ENCODE assay signal across 23 cellular contexts in genomic region chrX:54171527-54171926, GRCh38.
DNase-seq lines count a peak whose midpoint lies in the region; ATAC-seq and TF ChIP-seq lines count a peak whose summit lies in the region.
"Had no signal": no experiment of that assay in that cellular context is flagged by ENCODE, and none has a peak within 500 bp of the region (broad histone marks: within the 10 kb centered on the region; RNA-seq: fewer than 3 reads in every experiment).

No MANE protein-coding gene starts in this region.

- DNase-seq in EL, result peak; percentile 20
- DNase-seq in foreskin fibroblast, result peak; percentile 33 to 64
- no peak for DNase-seq in NCI-H1048 (lab: John Stamatoyannopoulos, UW)
- DNase-seq in NCI-H1417 treated with DMSO at 0.1 percent for 48 hours (lab: John Stamatoyannopoulos, UW), result no peak
- DNase-seq in nephron progenitor cell, result no peak
- DNase-seq: activated CD8-positive, alpha-beta memory T cell treated with anti-CD3 and anti-CD28 coated beads, Interleukin-2, amount 50 U/mL, for 4 hours; activated effector memory CD4-positive, alpha-beta T cell treated with anti-CD3 and anti-CD28 coated beads, Interleukin-2, amount 50 U/mL, for 16 hours; AML-193; brain microvascular endothelial cell; CD8-positive, alpha-beta memory T cell; colonic mucosa; foreskin keratinocyte; hippocampal formation; NCI-H1105 treated with DMSO at 0.1 percent for 48 hours; NCI-H2081; NK-92 treated with Interleukin-12 subunit alpha and Interleukin-12 subunit beta, amount 100 ng/mL, for 24 hours; Peyer's patch; WERI-Rb-1 had no signal

- H3K4me1 ChIP-seq in ACC112 (ENCODE audit: control insufficient read depth, insufficient read depth, low read length, unreplicated experiment), result peaks cover 11% of the 10 kb centered on the region
- H3K4me1 ChIP-seq: colonic mucosa, foreskin keratinocyte, Peyer's patch, suprapubic skin had no signal

- peaks cover 30% of the 10 kb centered on the region for H3K79me2 ChIP-seq in ACC112 (ENCODE audit: control insufficient read depth, insufficient read depth, low read length, unreplicated experiment)

- no peaks in the 10 kb centered on the region for H3K27me3 ChIP-seq in ACC112 (ENCODE audit: insufficient read depth, low read length)
- H3K27me3 ChIP-seq: brain microvascular endothelial cell, colonic mucosa, foreskin keratinocyte, Peyer's patch, suprapubic skin had no signal

- TF ChIP-seq CTCF in foreskin fibroblast (IDR thresholded peaks at IDR 0.05; ENCODE audit: low read depth, low read length), result no peak
- TF ChIP-seq CTCF in nephron progenitor cell (IDR thresholded peaks at IDR 0.05), result no peak

- H3K36me3 Mint-ChIP-seq in nephron progenitor cell (ENCODE audit: low read depth), result peaks cover 43% of the 10 kb centered on the region

- no peak overlapping the region for H2AFZ ChIP-seq in ACC112 (ENCODE audit: low read length, unreplicated experiment)

- ATAC-seq in SK-N-SH treated with all-trans-retinoic acid at 6 μM for 48 hours, result peak; percentile 60
- ATAC-seq in GM21381 (IDR thresholded peaks at IDR 0.05; ENCODE audit: unreplicated experiment), result no peak
- ATAC-seq: foreskin keratinocyte had no signal

- H3K4me3 Mint-ChIP-seq in nephron progenitor cell, result no peak overlapping the region
- H3K4me3 Mint-ChIP-seq: CD8-positive, alpha-beta memory T cell had no signal

- H3K27ac Mint-ChIP-seq in nephron progenitor cell, result no peak overlapping the region
- H3K27ac Mint-ChIP-seq: progenitor cell of endocrine pancreas had no signal

- peak overlapping the region; percentile 69 for H3K27ac ChIP-seq in ACC112 (ENCODE audit: low read depth, low read length)
- H3K27ac ChIP-seq: brain microvascular endothelial cell, colonic mucosa, foreskin keratinocyte, Peyer's patch, suprapubic skin, WERI-Rb-1 had no signal

- peaks cover 29% of the 10 kb centered on the region for H3K9me3 Mint-ChIP-seq in nephron progenitor cell
- H3K9me3 Mint-ChIP-seq: CD8-positive, alpha-beta memory T cell had no signal

- no peaks in the 10 kb centered on the region for H3K4me1 Mint-ChIP-seq in nephron progenitor cell

- H3K36me3 ChIP-seq in ACC112 (ENCODE audit: insufficient read depth, low read length), result no peaks in the 10 kb centered on the region
- H3K36me3 ChIP-seq: brain microvascular endothelial cell, colonic mucosa, Peyer's patch, suprapubic skin, WERI-Rb-1 had no signal

- peak overlapping the region; percentile 37; the same call in 1 of the 2 replicates for H3K4me3 ChIP-seq in ACC112 (ENCODE audit: low read depth, low read length)
- H3K4me3 ChIP-seq in foreskin fibroblast (ENCODE audit: low read depth in 1 of 2, low read length in 2 of 2), result no peak overlapping the region
- H3K4me3 ChIP-seq: colonic mucosa, Peyer's patch, suprapubic skin had no signal

- H3K27me3 Mint-ChIP-seq in nephron progenitor cell (ENCODE audit: low read depth, poor library complexity), result peaks cover 2% of the 10 kb centered on the region
- H3K27me3 Mint-ChIP-seq: CD8-positive, alpha-beta memory T cell; progenitor cell of endocrine pancreas had no signal

TF ChIP-seq in SK-N-SH treated with all-trans-retinoic acid at 6 μM for 48 hours, 23 proteins besides CTCF, POLR2A, EP300 and RAD21:
- TF ChIP-seq ESRRG (CRISPR knock-in tag; IDR thresholded peaks at IDR 0.05), result no peak
- TF ChIP-seq TCF4 (CRISPR knock-in tag; IDR thresholded peaks at IDR 0.05; ENCODE audit: borderline replicate concordance), result no peak
- TF ChIP-seq ARNTL (CRISPR knock-in tag; IDR thresholded peaks at IDR 0.05; ENCODE audit: borderline replicate concordance, low read depth), result no peak
- TF ChIP-seq PPARA (CRISPR knock-in tag; IDR thresholded peaks at IDR 0.05; ENCODE audit: borderline replicate concordance), result no peak
- TF ChIP-seq TOX (CRISPR knock-in tag; IDR thresholded peaks at IDR 0.05; ENCODE audit: borderline replicate concordance), result no peak
- TF ChIP-seq BACH2 (CRISPR knock-in tag; IDR thresholded peaks at IDR 0.05; ENCODE audit: borderline replicate concordance), result no peak
- no peak for TF ChIP-seq CSDC2 (CRISPR knock-in tag; IDR thresholded peaks at IDR 0.05)
- TF ChIP-seq SNAI2 (CRISPR knock-in tag; IDR thresholded peaks at IDR 0.05), result no peak
- TF ChIP-seq RARB (CRISPR knock-in tag; IDR thresholded peaks at IDR 0.05), result no peak
- TF ChIP-seq ZNF565 (CRISPR knock-in tag; conservative IDR thresholded peaks at IDR 0.05; ENCODE audit: low read depth), result no peak
- TF ChIP-seq ISL1 (CRISPR knock-in tag; IDR thresholded peaks at IDR 0.05), result no peak
- no peak for TF ChIP-seq TSHZ2 (CRISPR knock-in tag; IDR thresholded peaks at IDR 0.05)
- TF ChIP-seq OSR1 (CRISPR knock-in tag; IDR thresholded peaks at IDR 0.05), result no peak
- no peak for TF ChIP-seq POU6F1 (CRISPR knock-in tag; IDR thresholded peaks at IDR 0.05; ENCODE audit: borderline replicate concordance, low read depth)
- no peak for TF ChIP-seq ZNF8 (CRISPR knock-in tag; IDR thresholded peaks at IDR 0.05)
- no peak for TF ChIP-seq ZFP30 (CRISPR knock-in tag; IDR thresholded peaks at IDR 0.05)
- TF ChIP-seq CSRNP3 (CRISPR knock-in tag; IDR thresholded peaks at IDR 0.05), result no peak
- TF ChIP-seq CREB5 (CRISPR knock-in tag; IDR thresholded peaks at IDR 0.05; ENCODE audit: low read depth), result no peak
- no peak for TF ChIP-seq ZFP3 (CRISPR knock-in tag; IDR thresholded peaks at IDR 0.05)

Comparison
In these comparisons a context has a peak if more than half of its experiments do, and no peak if none do; other contexts are left out.
1. DNase-seq: peak in EL (single experiment) and foreskin fibroblast (2 of 2); none in NCI-H1048 (single experiment), NCI-H1417 treated with DMSO at 0.1 percent for 48 hours (single experiment) and nephron progenitor cell (single experiment).